12 cellular contexts compared by ENCODE assay signal in genomic region chr5:61449756-61450155, GRCh38.
DNase-seq lines count a peak whose midpoint lies in the region; ATAC-seq, FAIRE-seq and TF ChIP-seq lines count a peak whose summit lies in the region.
"Had no signal": no experiment of that assay in that cellular context is flagged by ENCODE, and none has a peak within 500 bp of the region (broad histone marks: within the 10 kb centered on the region; RNA-seq: fewer than 3 reads in every experiment).

No MANE protein-coding gene starts in this region.

- ATAC-seq in GM18867 (IDR thresholded peaks at IDR 0.05; ENCODE audit: unreplicated experiment) (no peak), HG03520 (IDR thresholded peaks at IDR 0.05; ENCODE audit: unreplicated experiment) (no peak)

- H3K4me3 ChIP-seq in AG10803 (ENCODE audit: low read length) (no peak overlapping the region), endothelial cell of umbilical vein (replicated peaks in 1 of 3; ENCODE audit: insufficient read depth in 1 of 3, low read depth in 1 of 3, low read length in 3 of 3) (no peak overlapping the region), osteoblast (ENCODE audit: insufficient read depth, low read length) (peak overlapping the region; percentile 17)
- H3K4me3 ChIP-seq: right lobe of liver had no signal

- TF ChIP-seq CTCF in AG10803 (conservative IDR thresholded peaks at IDR 0.05; ENCODE audit: low read length) (no peak), endothelial cell of umbilical vein (IDR thresholded peaks at IDR 0.05; ENCODE audit: extremely low read depth in 1 of 2, insufficient read depth in 1 of 2, low read depth in 1 of 2, low read length in 2 of 2) (no peak), osteoblast (IDR thresholded peaks at IDR 0.05; ENCODE audit: extremely low read depth, low read depth, low read length) (no peak)

- H3K9me3 ChIP-seq in endothelial cell of umbilical vein (replicated peaks; ENCODE audit: control insufficient read depth, insufficient read depth, low read length) = no peaks in the 10 kb centered on the region
- no peaks in the 10 kb centered on the region for H3K9me3 ChIP-seq in osteoblast (ENCODE audit: low read depth, low read length)
- H3K9me3 ChIP-seq: Caco-2, right lobe of liver had no signal

- H4K20me1 ChIP-seq in endothelial cell of umbilical vein (replicated peaks; ENCODE audit: control insufficient read depth, extremely low read depth, insufficient read depth, low read length) (no peaks in the 10 kb centered on the region), osteoblast (ENCODE audit: insufficient read depth, low read length) (peaks cover 11% of the 10 kb centered on the region)

- peaks cover 24% of the 10 kb centered on the region for H3K4me1 ChIP-seq in endothelial cell of umbilical vein (ENCODE audit: control insufficient read depth, extremely low read depth, insufficient read depth, low read length)
- peaks cover 24% of the 10 kb centered on the region for H3K4me1 ChIP-seq in osteoblast (ENCODE audit: insufficient read depth, low read length)
- H3K4me1 ChIP-seq: Caco-2 had no signal

- H3K4me2 ChIP-seq in endothelial cell of umbilical vein (ENCODE audit: insufficient read depth, low read length) (peak overlapping the region; percentile 19), osteoblast (ENCODE audit: insufficient read depth, low read length) (peak overlapping the region; percentile 71)

- H3K27me3 ChIP-seq in endothelial cell of umbilical vein (ENCODE audit: control insufficient read depth in 2 of 2, insufficient read depth in 2 of 2, low read length in 2 of 2) = no peaks in the 10 kb centered on the region
- no peaks in the 10 kb centered on the region for H3K27me3 ChIP-seq in osteoblast (ENCODE audit: insufficient read depth, low read length)
- H3K27me3 ChIP-seq: right lobe of liver had no signal

- CTCF ChIA-PET in endothelial cell of umbilical vein (lab: Charles Lee) = no interaction called here

- POLR2A ChIA-PET in endothelial cell of umbilical vein (lab: Charles Lee) = no interaction called here

- DNase-seq in AG10803 (ENCODE audit: low read depth) = peak; percentile 54
- DNase-seq in NCI-H774 (lab: John Stamatoyannopoulos, UW) = peak; percentile 16
- DNase-seq in endothelial cell of umbilical vein (ENCODE audit: low read depth, low spot score) = no peak
- peak; percentile 22 for DNase-seq in osteoblast (ENCODE audit: insufficient read length, low spot score, missing footprints)
- no peak for DNase-seq in NCI-H1105 (lab: John Stamatoyannopoulos, UW)
- no peak for DNase-seq in NCI-H446 (lab: John Stamatoyannopoulos, UW)
- DNase-seq: activated CD4-positive, alpha-beta T cell treated with anti-CD3 and anti-CD28 coated beads, Interleukin-2, amount 50 U/mL, for 1 hour; Caco-2; NCI-H187; right lobe of liver had no signal

- peaks cover 82% of the 10 kb centered on the region for H3K79me2 ChIP-seq in endothelial cell of umbilical vein (ENCODE audit: control insufficient read depth, insufficient read depth, low read length)
- H3K79me2 ChIP-seq in osteoblast (ENCODE audit: insufficient read depth, low read length) = peaks cover 85% of the 10 kb centered on the region

- H3K9me1 ChIP-seq in endothelial cell of umbilical vein (replicated peaks; ENCODE audit: control insufficient read depth, extremely low read depth, insufficient read depth, low read length) = no peaks in the 10 kb centered on the region

- H3K27ac ChIP-seq in endothelial cell of umbilical vein (ENCODE audit: insufficient read depth, low read depth, low read length) (peak overlapping the region; percentile 30), osteoblast (ENCODE audit: low read depth, low read length) (peak overlapping the region; percentile 84)

- H2AFZ ChIP-seq in endothelial cell of umbilical vein (ENCODE audit: low read depth, low read length) (no peak overlapping the region), osteoblast (ENCODE audit: low read length) (peak overlapping the region; percentile 8)

- no TSS peak for BruUV-seq in endothelial cell of umbilical vein (replicated peaks; lab: Mats Ljungman, UMichigan)

- FAIRE-seq in endothelial cell of umbilical vein (lab: Jason Lieb, UNC) = no peak

- dilution Hi-C loops in endothelial cell of umbilical vein (cut with MboI; ENCODE audit: extremely low pct_ligation_motif_present, low sequenced_read_pairs) = no loop called here

- no peaks in the 10 kb centered on the region for H3K36me3 ChIP-seq in endothelial cell of umbilical vein (ENCODE audit: control insufficient read depth in 2 of 2, extremely low read depth in 1 of 2, insufficient read depth in 2 of 2, low read length in 2 of 2)
- H3K36me3 ChIP-seq in osteoblast (ENCODE audit: insufficient read depth, low read length) = no peaks in the 10 kb centered on the region
- H3K36me3 ChIP-seq: right lobe of liver had no signal

- TF ChIP-seq POLR2A in endothelial cell of umbilical vein (IDR thresholded peaks at IDR 0.05; ENCODE audit: low read depth, low read length) = no peak

- no peak overlapping the region for H3K9ac ChIP-seq in endothelial cell of umbilical vein (replicated peaks; ENCODE audit: extremely low read depth, insufficient read depth, low read length)

- intact Hi-C loops in endothelial cell of umbilical vein (cut with micrococcal nuclease) = loop anchor here (2.0 kb wide), 1 partner anchor 41 kb away; no protein-coding TSS in a partner anchor

TF ChIP-seq in endothelial cell of umbilical vein, 7 proteins besides CTCF, POLR2A, EP300 and RAD21:
- TF ChIP-seq FOS (IDR thresholded peaks at IDR 0.05; ENCODE audit: borderline replicate concordance, insufficient read depth, low read length) (no peak), JUN (IDR thresholded peaks at IDR 0.05; ENCODE audit: borderline replicate concordance, insufficient read depth, insufficient read length, low read depth) (no peak), EZH2 (IDR thresholded peaks at IDR 0.05; ENCODE audit: borderline replicate concordance, low read depth, low read length, severe bottlenecking) (no peak), GATA2 (IDR thresholded peaks at IDR 0.05; ENCODE audit: insufficient read depth, insufficient read length, low read depth, low read length) (no peak), POLR2AphosphoS5 (IDR thresholded peaks at IDR 0.05; ENCODE audit: insufficient read depth, low read depth, low read length) (no peak), MYC (IDR thresholded peaks at IDR 0.05; ENCODE audit: low read depth, low read length) (no peak)
- TF ChIP-seq, protein P1, sequence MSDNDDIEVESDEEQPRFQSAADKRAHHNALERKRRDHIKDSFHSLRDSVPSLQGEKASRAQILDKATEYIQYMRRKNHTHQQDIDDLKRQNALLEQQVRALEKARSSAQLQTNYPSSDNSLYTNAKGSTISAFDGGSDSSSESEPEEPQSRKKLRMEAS (IDR thresholded peaks at IDR 0.05; ENCODE audit: insufficient read depth, insufficient read length) = no peak

Comparison
In these comparisons a context has a peak if more than half of its experiments do, and no peak if none do; other contexts are left out.
1. DNase-seq: peak in AG10803 (single experiment), NCI-H774 (single experiment) and osteoblast (single experiment); none in endothelial cell of umbilical vein (single experiment), NCI-H1105 (single experiment) and NCI-H446 (0 of 2).